ENCODE assay signal across 1 cellular context in the genomic region with DNA sequence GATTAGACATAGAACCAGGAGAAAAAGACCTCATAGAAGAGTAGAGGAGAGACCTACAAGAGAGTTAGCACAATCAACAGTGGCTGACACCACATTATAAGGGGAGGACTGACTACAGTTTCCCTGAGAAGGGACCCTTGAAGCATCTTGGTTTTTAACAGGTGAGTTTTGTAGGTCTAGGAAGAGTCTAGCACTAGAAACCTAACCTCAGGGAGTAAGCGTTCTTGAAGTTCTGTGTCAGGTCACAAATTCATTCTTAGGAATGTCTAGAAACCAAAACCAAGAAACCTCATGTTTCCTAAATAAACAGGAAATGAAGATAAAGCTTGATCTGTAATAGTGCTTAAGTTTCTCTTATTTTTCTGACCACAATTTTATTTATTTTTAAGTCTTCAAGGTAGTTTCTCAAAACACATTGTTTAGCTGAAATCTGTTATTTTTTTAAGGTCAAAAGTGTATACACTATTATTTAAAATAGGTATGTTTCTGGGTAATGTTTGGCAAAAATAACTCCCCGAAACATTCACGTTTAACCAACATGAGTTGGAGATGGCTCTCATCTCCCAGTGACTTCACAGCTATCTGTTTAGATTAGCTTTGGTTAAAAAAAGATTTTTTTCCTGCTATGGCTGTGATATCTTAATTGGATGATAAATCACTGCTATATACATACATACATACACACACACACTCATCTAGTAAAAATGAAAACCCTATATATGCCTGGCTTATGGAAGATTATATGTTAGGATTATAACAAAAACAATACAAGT.
TF ChIP-seq lines count a peak whose summit lies in the region.

No MANE protein-coding gene starts in this region.

TF ChIP-seq in HepG2, 621 proteins besides CTCF, POLR2A, EP300 and RAD21:
- no peak for TF ChIP-seq REST (IDR thresholded peaks at IDR 0.05; ENCODE audit: borderline replicate concordance in 1 of 2, low read depth in 1 of 2, low read length in 2 of 2)
- TF ChIP-seq KAT8 (CRISPR knock-in tag; IDR thresholded peaks at IDR 0.05) = no peak
- no peak for TF ChIP-seq ZNF414 (CRISPR knock-in tag; IDR thresholded peaks at IDR 0.05)
- TF ChIP-seq ZFY (CRISPR knock-in tag; IDR thresholded peaks at IDR 0.05) = no peak
- no peak for TF ChIP-seq ZNF788 (CRISPR knock-in tag; IDR thresholded peaks at IDR 0.05; ENCODE audit: borderline replicate concordance)
- no peak for TF ChIP-seq ZNF451 (CRISPR knock-in tag; IDR thresholded peaks at IDR 0.05)
- no peak for TF ChIP-seq FOXP1 (IDR thresholded peaks at IDR 0.05)
- TF ChIP-seq FOXP1 (CRISPR knock-in tag; IDR thresholded peaks at IDR 0.05) = no peak
- TF ChIP-seq IRX3 (CRISPR knock-in tag; IDR thresholded peaks at IDR 0.05; ENCODE audit: borderline replicate concordance, low read depth) = no peak
- TF ChIP-seq YY1 (IDR thresholded peaks at IDR 0.05; ENCODE audit: insufficient read depth, insufficient replicate concordance, low read depth, low read length) = no peak
- TF ChIP-seq, protein P1, sequence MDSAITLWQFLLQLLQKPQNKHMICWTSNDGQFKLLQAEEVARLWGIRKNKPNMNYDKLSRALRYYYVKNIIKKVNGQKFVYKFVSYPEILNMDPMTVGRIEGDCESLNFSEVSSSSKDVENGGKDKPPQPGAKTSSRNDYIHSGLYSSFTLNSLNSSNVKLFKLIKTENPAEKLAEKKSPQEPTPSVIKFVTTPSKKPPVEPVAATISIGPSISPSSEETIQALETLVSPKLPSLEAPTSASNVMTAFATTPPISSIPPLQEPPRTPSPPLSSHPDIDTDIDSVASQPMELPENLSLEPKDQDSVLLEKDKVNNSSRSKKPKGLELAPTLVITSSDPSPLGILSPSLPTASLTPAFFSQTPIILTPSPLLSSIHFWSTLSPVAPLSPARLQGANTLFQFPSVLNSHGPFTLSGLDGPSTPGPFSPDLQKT (CRISPR knock-in tag; IDR thresholded peaks at IDR 0.05; ENCODE audit: borderline replicate concordance) = no peak
- no peak for TF ChIP-seq CREM (IDR thresholded peaks at IDR 0.05)
- no peak for TF ChIP-seq CREM (CRISPR knock-in tag; IDR thresholded peaks at IDR 0.05)
- TF ChIP-seq PCBP1 (IDR thresholded peaks at IDR 0.05; ENCODE audit: borderline replicate concordance, low read depth, low read length) = no peak
- TF ChIP-seq ADNP (CRISPR knock-in tag; IDR thresholded peaks at IDR 0.05) = no peak
- TF ChIP-seq THAP11 (CRISPR knock-in tag; IDR thresholded peaks at IDR 0.05) = no peak
- no peak for TF ChIP-seq ZNF20 (CRISPR knock-in tag; IDR thresholded peaks at IDR 0.05)
- TF ChIP-seq, protein P2, sequence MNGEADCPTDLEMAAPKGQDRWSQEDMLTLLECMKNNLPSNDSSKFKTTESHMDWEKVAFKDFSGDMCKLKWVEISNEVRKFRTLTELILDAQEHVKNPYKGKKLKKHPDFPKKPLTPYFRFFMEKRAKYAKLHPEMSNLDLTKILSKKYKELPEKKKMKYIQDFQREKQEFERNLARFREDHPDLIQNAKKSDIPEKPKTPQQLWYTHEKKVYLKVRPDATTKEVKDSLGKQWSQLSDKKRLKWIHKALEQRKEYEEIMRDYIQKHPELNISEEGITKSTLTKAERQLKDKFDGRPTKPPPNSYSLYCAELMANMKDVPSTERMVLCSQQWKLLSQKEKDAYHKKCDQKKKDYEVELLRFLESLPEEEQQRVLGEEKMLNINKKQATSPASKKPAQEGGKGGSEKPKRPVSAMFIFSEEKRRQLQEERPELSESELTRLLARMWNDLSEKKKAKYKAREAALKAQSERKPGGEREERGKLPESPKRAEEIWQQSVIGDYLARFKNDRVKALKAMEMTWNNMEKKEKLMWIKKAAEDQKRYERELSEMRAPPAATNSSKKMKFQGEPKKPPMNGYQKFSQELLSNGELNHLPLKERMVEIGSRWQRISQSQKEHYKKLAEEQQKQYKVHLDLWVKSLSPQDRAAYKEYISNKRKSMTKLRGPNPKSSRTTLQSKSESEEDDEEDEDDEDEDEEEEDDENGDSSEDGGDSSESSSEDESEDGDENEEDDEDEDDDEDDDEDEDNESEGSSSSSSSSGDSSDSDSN (CRISPR knock-in tag; IDR thresholded peaks at IDR 0.05) = no peak
